20 cellular contexts compared by ENCODE assay signal in the genomic region with DNA sequence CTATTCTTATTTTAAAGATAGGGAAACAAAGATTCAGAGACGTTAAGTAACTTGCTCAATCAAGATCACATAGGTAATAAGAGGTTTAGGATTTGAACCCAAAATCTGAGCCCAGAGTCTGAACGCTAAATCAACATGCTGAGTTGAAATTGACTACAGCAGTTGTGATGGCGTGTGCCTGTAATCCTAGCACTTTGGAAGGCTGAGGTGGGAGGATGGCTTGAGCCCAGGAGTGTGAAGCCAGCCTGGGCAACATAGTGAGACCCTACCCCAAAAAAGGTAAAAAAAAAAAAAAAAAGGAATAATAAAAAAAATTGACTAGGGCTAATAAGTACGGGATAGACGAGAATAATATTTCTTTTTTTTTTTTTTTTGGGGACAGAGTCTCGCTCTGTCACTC.
"Had no signal": no experiment of that assay in that cellular context is flagged by ENCODE, and none has a peak within 500 bp of the region (broad histone marks: within the 10 kb centered on the region; RNA-seq: fewer than 3 reads in every experiment).

No MANE protein-coding gene starts in this region.

- FAIRE-seq: astrocyte, bronchial epithelial cell had no signal

- ATAC-seq: activated CD4-positive, CD25-positive, alpha-beta regulatory T cell treated with anti-CD3 and anti-CD28 coated beads, Interleukin-2, amount 50 U/mL, for 24 hours; activated naive CD4-positive, alpha-beta T cell treated with anti-CD3 and anti-CD28 coated beads, Interleukin-2, amount 50 U/mL, for 72 hours; gastroesophageal sphincter; sciatic nerve had no signal

- H3K4me3 ChIP-seq: adrenal gland, gastroesophageal sphincter, lung, ovary had no signal

- H3K36me3 ChIP-seq: ovary had no signal

- H3K27me3 ChIP-seq: adrenal gland, gastroesophageal sphincter, ovary had no signal

- H3K9ac ChIP-seq: SK-N-SH had no signal

- H3K9me2 ChIP-seq: SK-N-SH had no signal

- DNase-seq: activated CD4-positive, alpha-beta T cell treated with anti-CD3 and anti-CD28 coated beads, Interleukin-2, amount 10 ng/mL, durations not matched to agents 7 days and 5 days; activated CD8-positive, alpha-beta memory T cell treated with anti-CD3 and anti-CD28 coated beads for 24 hours; activated gamma-delta T cell treated with Interleukin-2 at 50 U/mL for 16 hours; adrenal gland; cerebellar nuclear complex; cortex of kidney; effector CD4-positive, alpha-beta T cell; ovary; SK-N-SH; stimulated activated naive CD4-positive, alpha-beta T cell; substantia nigra; T-helper 1 cell; T1000 had no signal

- H3K4me2 ChIP-seq: SK-N-SH had no signal

- H3K9me3 ChIP-seq: adrenal gland, gastroesophageal sphincter, ovary, SK-N-SH had no signal
